In the genomic region with DNA sequence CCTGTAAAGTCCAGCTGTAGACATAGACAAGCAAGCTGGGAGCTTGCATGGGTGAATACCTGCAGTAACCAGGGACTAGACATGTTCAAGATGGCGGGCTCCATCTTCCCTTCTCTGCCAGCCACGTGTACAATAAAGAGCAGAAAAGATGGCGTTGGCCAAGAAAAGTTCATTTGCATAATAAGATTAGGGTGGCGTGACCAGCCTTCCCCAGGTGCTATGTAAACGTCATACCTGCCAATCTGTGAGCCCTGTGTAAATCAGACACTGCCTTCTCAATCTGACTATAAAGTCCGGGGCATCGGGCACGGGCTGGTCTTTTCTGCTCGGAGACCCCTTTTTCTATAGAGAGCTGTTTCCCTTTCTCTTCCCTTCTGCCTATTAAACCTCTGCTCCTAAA, we compare ENCODE assay signal across 1 cellular context.
TF ChIP-seq lines count a peak whose summit lies in the region.

No MANE protein-coding gene starts in this region.

TF ChIP-seq in SK-N-SH treated with all-trans-retinoic acid at 6 μM for 48 hours, 23 proteins besides CTCF, POLR2A, EP300 and RAD21 (continued from another document):
- TF ChIP-seq, protein P1, sequence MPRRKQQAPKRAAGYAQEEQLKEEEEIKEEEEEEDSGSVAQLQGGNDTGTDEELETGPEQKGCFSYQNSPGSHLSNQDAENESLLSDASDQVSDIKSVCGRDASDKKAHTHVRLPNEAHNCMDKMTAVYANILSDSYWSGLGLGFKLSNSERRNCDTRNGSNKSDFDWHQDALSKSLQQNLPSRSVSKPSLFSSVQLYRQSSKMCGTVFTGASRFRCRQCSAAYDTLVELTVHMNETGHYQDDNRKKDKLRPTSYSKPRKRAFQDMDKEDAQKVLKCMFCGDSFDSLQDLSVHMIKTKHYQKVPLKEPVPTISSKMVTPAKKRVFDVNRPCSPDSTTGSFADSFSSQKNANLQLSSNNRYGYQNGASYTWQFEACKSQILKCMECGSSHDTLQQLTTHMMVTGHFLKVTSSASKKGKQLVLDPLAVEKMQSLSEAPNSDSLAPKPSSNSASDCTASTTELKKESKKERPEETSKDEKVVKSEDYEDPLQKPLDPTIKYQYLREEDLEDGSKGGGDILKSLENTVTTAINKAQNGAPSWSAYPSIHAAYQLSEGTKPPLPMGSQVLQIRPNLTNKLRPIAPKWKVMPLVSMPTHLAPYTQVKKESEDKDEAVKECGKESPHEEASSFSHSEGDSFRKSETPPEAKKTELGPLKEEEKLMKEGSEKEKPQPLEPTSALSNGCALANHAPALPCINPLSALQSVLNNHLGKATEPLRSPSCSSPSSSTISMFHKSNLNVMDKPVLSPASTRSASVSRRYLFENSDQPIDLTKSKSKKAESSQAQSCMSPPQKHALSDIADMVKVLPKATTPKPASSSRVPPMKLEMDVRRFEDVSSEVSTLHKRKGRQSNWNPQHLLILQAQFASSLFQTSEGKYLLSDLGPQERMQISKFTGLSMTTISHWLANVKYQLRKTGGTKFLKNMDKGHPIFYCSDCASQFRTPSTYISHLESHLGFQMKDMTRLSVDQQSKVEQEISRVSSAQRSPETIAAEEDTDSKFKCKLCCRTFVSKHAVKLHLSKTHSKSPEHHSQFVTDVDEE (CRISPR knock-in tag; IDR thresholded peaks at IDR 0.05), result no peak
- TF ChIP-seq ZNF8 (CRISPR knock-in tag; IDR thresholded peaks at IDR 0.05), result no peak
- no peak for TF ChIP-seq ISL1 (CRISPR knock-in tag; IDR thresholded peaks at IDR 0.05)
